In genomic region chr19:42088471-42089190, GRCh38 we compare ENCODE assay signal across 10 cellular contexts. TPM values are rescaled to one million over a fixed set of nuclear protein-coding genes. Genes with fewer than 3 reads are reported as not detected.
DNase-seq lines count a peak whose midpoint lies in the region; ATAC-seq and TF ChIP-seq lines count a peak whose summit lies in the region.
"Had no signal": no experiment of that assay in that cellular context is flagged by ENCODE, and none has a peak within 500 bp of the region (broad histone marks: within the 10 kb centered on the region; RNA-seq: fewer than 3 reads in every experiment).

No MANE protein-coding gene starts in this region.

- CTCF ChIA-PET in MCF 10A (lab: Yijun Ruan, JAX), result no interaction called here
- CTCF ChIA-PET in WTC11 (lab: Charles Lee), result no interaction called here
- CTCF ChIA-PET in activated CD8-positive, alpha-beta memory T cell treated with anti-CD3 and anti-CD28 coated beads, Interleukin-2, amount 10 ng/mL, durations not matched to agents 7 days and 5 days (lab: Charles Lee), result no interaction called here

- peaks cover 18% of the 10 kb centered on the region for H3K4me1 Mint-ChIP-seq in MCF 10A (ENCODE audit: insufficient read depth, unreplicated experiment)
- H3K4me1 Mint-ChIP-seq in WTC11, result peaks cover 34% of the 10 kb centered on the region
- peaks cover 37% of the 10 kb centered on the region for H3K4me1 Mint-ChIP-seq in activated CD8-positive, alpha-beta memory T cell treated with anti-CD3 and anti-CD28 coated beads, Interleukin-2, amount 10 ng/mL, durations not matched to agents 7 days and 5 days

- H3K36me3 ChIP-seq in breast epithelium, result no peaks in the 10 kb centered on the region
- no peaks in the 10 kb centered on the region for H3K36me3 ChIP-seq in iPS-20b (ENCODE audit: insufficient read depth, low read depth, low read length)
- H3K36me3 ChIP-seq in subcutaneous abdominal adipose tissue (ENCODE audit: control insufficient read depth in 5 of 5, insufficient read depth in 5 of 5, low read length in 5 of 5), result peaks cover 0 to 1% (median 0%) of the 10 kb centered on the region in 5 donors

- no TSS peak for BruUV-seq in MCF 10A (replicated peaks; lab: Mats Ljungman, UMichigan)

- no peaks in the 10 kb centered on the region for H3K9me3 ChIP-seq in breast epithelium
- H3K9me3 ChIP-seq in iPS-20b (ENCODE audit: insufficient read depth, low read depth, low read length), result no peaks in the 10 kb centered on the region
- H3K9me3 ChIP-seq in subcutaneous abdominal adipose tissue (ENCODE audit: control insufficient read depth in 5 of 5, low read length in 5 of 5), result no peaks in the 10 kb centered on the region

- ATAC-seq in WTC11 (no peak), HG03039 (IDR thresholded peaks at IDR 0.05; ENCODE audit: unreplicated experiment) (no peak)
- ATAC-seq in activated CD8-positive, alpha-beta memory T cell treated with anti-CD3 and anti-CD28 coated beads, Interleukin-2, amount 10 ng/mL, durations not matched to agents 7 days and 5 days, result no peak

- DNase-seq in breast epithelium (ENCODE audit: low spot score in 2 of 2) (no peak), MCF 10A (ENCODE audit: unreplicated experiment) (no peak), WTC11 (ENCODE audit: low spot score) (no peak), NCI-H82 treated with DMSO at 0.1 percent for 48 hours (lab: John Stamatoyannopoulos, UW; ENCODE audit: unreplicated experiment) (no peak)
- DNase-seq in activated CD8-positive, alpha-beta memory T cell treated with anti-CD3 and anti-CD28 coated beads, Interleukin-2, amount 10 ng/mL, durations not matched to agents 7 days and 5 days, result no peak
- DNase-seq: caudate nucleus, NCI-H2107 had no signal

- peak overlapping the region; percentile 29; the same call in 1 of the 2 replicates for H3K9ac ChIP-seq in iPS-20b (ENCODE audit: low read depth, low read length)
- H3K9ac ChIP-seq in subcutaneous abdominal adipose tissue (ENCODE audit: low read length in 5 of 5), result peak overlapping the region in 2 of 5 donors; percentile 31 to 35

- H3K27ac Mint-ChIP-seq in MCF 10A (ENCODE audit: low read depth, unreplicated experiment) (no peak overlapping the region), WTC11 (peak overlapping the region; percentile 73)
- H3K27ac Mint-ChIP-seq in activated CD8-positive, alpha-beta memory T cell treated with anti-CD3 and anti-CD28 coated beads, Interleukin-2, amount 10 ng/mL, durations not matched to agents 7 days and 5 days, result no peak overlapping the region

- H3K4me3 Mint-ChIP-seq in MCF 10A (ENCODE audit: unreplicated experiment) (no peak overlapping the region), WTC11 (no peak overlapping the region)
- no peak overlapping the region for H3K4me3 Mint-ChIP-seq in activated CD8-positive, alpha-beta memory T cell treated with anti-CD3 and anti-CD28 coated beads, Interleukin-2, amount 10 ng/mL, durations not matched to agents 7 days and 5 days

- peak overlapping the region; percentile 26 to 68 for H3K27ac ChIP-seq in breast epithelium
- no peak overlapping the region for H3K27ac ChIP-seq in iPS-20b (ENCODE audit: low read length)
- peak overlapping the region; percentile 1 for H3K27ac ChIP-seq in subcutaneous abdominal adipose tissue (ENCODE audit: low read depth, low read length)

- peaks cover 4% of the 10 kb centered on the region for H3K36me3 Mint-ChIP-seq in MCF 10A (ENCODE audit: insufficient read depth, unreplicated experiment)
- H3K36me3 Mint-ChIP-seq in WTC11, result no peaks in the 10 kb centered on the region
- peaks cover 2% of the 10 kb centered on the region for H3K36me3 Mint-ChIP-seq in activated CD8-positive, alpha-beta memory T cell treated with anti-CD3 and anti-CD28 coated beads, Interleukin-2, amount 10 ng/mL, durations not matched to agents 7 days and 5 days

- H3K27me3 Mint-ChIP-seq in MCF 10A (ENCODE audit: insufficient read depth, unreplicated experiment) (no peaks in the 10 kb centered on the region), WTC11 (ENCODE audit: low read depth) (no peaks in the 10 kb centered on the region)
- H3K27me3 Mint-ChIP-seq in activated CD8-positive, alpha-beta memory T cell treated with anti-CD3 and anti-CD28 coated beads, Interleukin-2, amount 10 ng/mL, durations not matched to agents 7 days and 5 days, result no peaks in the 10 kb centered on the region

- POLR2A ChIA-PET in MCF 10A (lab: Yijun Ruan, JAX) (no interaction called here), WTC11 (lab: Charles Lee) (no interaction called here)

- H3K4me1 ChIP-seq in breast epithelium, result no peaks in the 10 kb centered on the region
- H3K4me1 ChIP-seq in iPS-20b (ENCODE audit: insufficient read depth, low read length), result peaks cover 8% of the 10 kb centered on the region
- H3K4me1 ChIP-seq in subcutaneous abdominal adipose tissue (ENCODE audit: control insufficient read depth in 5 of 5, insufficient read depth in 5 of 5, low read length in 5 of 5), result peaks cover 2 to 38% (median 9%) of the 10 kb centered on the region in 5 donors

- intact Hi-C loops in breast epithelium (cut with DNase I; ENCODE audit: low total_unique reads) (no loop called here), MCF 10A (cut with micrococcal nuclease) (no loop called here)

- no peak for TF ChIP-seq POLR2A in breast epithelium (IDR thresholded peaks at IDR 0.05)

- H3K27me3 ChIP-seq in breast epithelium (no peaks in the 10 kb centered on the region), iPS-20b (ENCODE audit: insufficient read depth, low read length) (no peaks in the 10 kb centered on the region), subcutaneous abdominal adipose tissue (ENCODE audit: control insufficient read depth in 5 of 5, insufficient read depth in 4 of 5, low read length in 5 of 5) (peaks cover 0 to 2% (median 0%) of the 10 kb centered on the region in 5 donors)

- no peak for TF ChIP-seq CTCF in breast epithelium (IDR thresholded peaks at IDR 0.05)
- no peak for TF ChIP-seq CTCF in MCF 10A (IDR thresholded peaks at IDR 0.05; ENCODE audit: unreplicated experiment)
- TF ChIP-seq CTCF in WTC11 (IDR thresholded peaks at IDR 0.05), result no peak

- H3K4me3 ChIP-seq in breast epithelium, result peak overlapping the region; percentile 10 to 51 (median 20)
- no peak overlapping the region for H3K4me3 ChIP-seq in iPS-20b (ENCODE audit: low read length)
- H3K4me3 ChIP-seq in subcutaneous abdominal adipose tissue (ENCODE audit: low read depth in 1 of 5, low read length in 5 of 5), result peak overlapping the region in 2 of 5 donors; percentile 3 to 46

- H3K9me3 Mint-ChIP-seq in MCF 10A (ENCODE audit: unreplicated experiment), result no peaks in the 10 kb centered on the region
- no peaks in the 10 kb centered on the region for H3K9me3 Mint-ChIP-seq in WTC11
- no peaks in the 10 kb centered on the region for H3K9me3 Mint-ChIP-seq in activated CD8-positive, alpha-beta memory T cell treated with anti-CD3 and anti-CD28 coated beads, Interleukin-2, amount 10 ng/mL, durations not matched to agents 7 days and 5 days (ENCODE audit: low read depth)

TF ChIP-seq in WTC11, 78 proteins besides CTCF, POLR2A, EP300 and RAD21 (continues in another document):
- TF ChIP-seq AFF4 (CRISPR knock-in tag; IDR thresholded peaks at IDR 0.05; ENCODE audit: borderline replicate concordance), result no peak
- TF ChIP-seq ZNF317 (CRISPR knock-in tag; IDR thresholded peaks at IDR 0.05; ENCODE audit: borderline replicate concordance, low read depth), result no peak
- TF ChIP-seq MXD4 (CRISPR knock-in tag; IDR thresholded peaks at IDR 0.05; ENCODE audit: borderline replicate concordance), result no peak

RNA-seq across cellular contexts. Expression of gene ZNF574, which starts 12.7 kb away (rescaled TPM):
- total RNA-seq in breast epithelium (10 to 100 TPM; 13.8 to 19.2 (median 15.1) TPM), MCF 10A (2022) (12.2 and 13.5 TPM in 2 replicates), WTC11 (2021) (30.6 to 34.0 TPM (median 33.4 TPM) in 3 replicates)
- 10 to 100 TPM; 14.7 to 18.3 TPM for total RNA-seq in activated CD8-positive, alpha-beta memory T cell treated with anti-CD3 and anti-CD28 coated beads, Interleukin-2, amount 10 ng/mL, durations not matched to agents 7 days and 5 days

RNA-seq across cellular contexts. Expression of gene GRIK5, which starts 18.6 kb away (rescaled TPM):
- 1 to 10 TPM in 2 of 3 donors, not detected in 1; 1.6 to 1.9 TPM for total RNA-seq in breast epithelium
- total RNA-seq in MCF 10A (2022), result 1.6 and 1.8 TPM in 2 replicates
- total RNA-seq in WTC11 (2021), result 52.3 to 71.3 TPM (median 66.3 TPM) in 3 replicates
- under 1 TPM; 0.44 to 0.56 TPM for total RNA-seq in activated CD8-positive, alpha-beta memory T cell treated with anti-CD3 and anti-CD28 coated beads, Interleukin-2, amount 10 ng/mL, durations not matched to agents 7 days and 5 days

RNA-seq across cellular contexts. Expression of gene POU2F2, which starts 43.6 kb away (rescaled TPM):
- total RNA-seq in breast epithelium, result 1 to 10 TPM; 1.2 to 2.9 (median 1.6) TPM
- 0.49 and 0.70 TPM in 2 replicates for total RNA-seq in MCF 10A (2022)
- 6.0 to 7.7 TPM (median 6.6 TPM) in 3 replicates for total RNA-seq in WTC11 (2021)
- 10 to 100 TPM; 17.7 to 40.4 TPM for total RNA-seq in activated CD8-positive, alpha-beta memory T cell treated with anti-CD3 and anti-CD28 coated beads, Interleukin-2, amount 10 ng/mL, durations not matched to agents 7 days and 5 days

Comparison
In these comparisons a context has a peak if more than half of its experiments do, and no peak if none do; other contexts are left out.
1. RNA of gene GRIK5, which starts 18.6 kb away (total RNA-seq): 52.3 to 71.3 TPM in WTC11; 1.6 to 1.8 TPM in MCF 10A, 1.6 to 1.9 TPM in breast epithelium and 0.44 to 0.56 TPM in activated CD8-positive, alpha-beta memory T cell treated with anti-CD3 and anti-CD28 coated beads, Interleukin-2, amount 10 ng/mL, durations not matched to agents 7 days and 5 days; every median in the first group is over 10 times any median in the second.